Comparison of ENCODE assay signal across 15 cellular contexts in genomic region chr9:134807726-134808125, GRCh38.
DNase-seq lines count a peak whose midpoint lies in the region; ATAC-seq, FAIRE-seq and TF ChIP-seq lines count a peak whose summit lies in the region.
"Had no signal": no experiment of that assay in that cellular context is flagged by ENCODE, and none has a peak within 500 bp of the region (broad histone marks: within the 10 kb centered on the region; RNA-seq: fewer than 3 reads in every experiment).

No MANE protein-coding gene starts in this region.

- TF ChIP-seq POLR2A in gastroesophageal sphincter (IDR thresholded peaks at IDR 0.05), result no peak

- DNase-seq in AG08396 (ENCODE audit: low spot score) (peak; percentile 73), ascending aorta (ENCODE audit: low spot score in 2 of 2) (no peak), pancreas (no peak), H7 (no peak), middle frontal gyrus (ENCODE audit: extremely low spot score, low spot score) (no peak), SK-N-SH (no peak)
- no peak for DNase-seq in T-helper 2 cell treated with Interferon-gamma antibody and Interleukin-4, amounts not matched to agents 5 μg/mL and 100 μg/mL, for 36 hours (ENCODE audit: low spot score)
- DNase-seq: activated naive CD8-positive, alpha-beta T cell treated with anti-CD3 and anti-CD28 coated beads, Interleukin-2, amount 10 ng/mL, durations not matched to agents 7 days and 5 days; activated T-cell treated with anti-CD3 and anti-CD28 coated beads for 4 hours; AML-193; NCI-H1092 treated with DMSO at 0.1 percent for 48 hours; NCI-H226; stimulated activated CD4-positive, alpha-beta T cell treated with anti-CD3 and anti-CD28 coated beads, Interleukin-15, amount 100 ng/mL, for 24 hours had no signal

- H2AFZ ChIP-seq in SK-N-SH (ENCODE audit: low read depth), result no peak overlapping the region

- H3K4me3 ChIP-seq in ascending aorta (no peak overlapping the region), gastroesophageal sphincter (no peak overlapping the region), pancreas (no peak overlapping the region), H7 (ENCODE audit: insufficient read depth, low read depth, low read length) (no peak overlapping the region), SK-N-SH (ENCODE audit: low read depth in 2 of 2, low read length in 1 of 2) (no peak overlapping the region)

- peak overlapping the region; percentile 53 to 60 for H3K27ac ChIP-seq in ascending aorta
- peak overlapping the region in 3 of 4 donors; percentile 45 to 66 (median 64) for H3K27ac ChIP-seq in gastroesophageal sphincter
- no peak overlapping the region for H3K27ac ChIP-seq in pancreas
- H3K27ac ChIP-seq in SK-N-SH (ENCODE audit: low read depth in 2 of 2, low read length in 1 of 2), result peak overlapping the region in 1 of 2 experiments; percentile 33; a peak in 2 of 4 replicates

- no peaks in the 10 kb centered on the region for H3K9me2 ChIP-seq in SK-N-SH

- intact Hi-C loops in ascending aorta (cut with DNase I), result no loop called here
- intact Hi-C loops in pancreas (cut with DNase I), result no loop called here

- CTCF ChIA-PET in SK-N-SH (lab: Yijun Ruan, JAX), result interaction anchor here (1.6 kb wide), 1 partner anchor 29 kb away, joined by 4 read pairs; no protein-coding TSS in a partner anchor

- H3K27me3 Mint-ChIP-seq in T-helper 2 cell treated with Interferon-gamma antibody and Interleukin-4, amounts not matched to agents 5 μg/mL and 100 μg/mL, for 36 hours (ENCODE audit: low read depth), result no peaks in the 10 kb centered on the region
- H3K27me3 Mint-ChIP-seq: activated naive CD8-positive, alpha-beta T cell treated with anti-CD3 and anti-CD28 coated beads, Interleukin-2, amount 10 ng/mL, durations not matched to agents 7 days and 5 days; type B pancreatic cell had no signal

- H3K36me3 ChIP-seq in ascending aorta (peaks cover 37 to 63% of the 10 kb centered on the region in 2 donors), gastroesophageal sphincter (peaks cover 0 to 91% of the 10 kb centered on the region in 2 donors), pancreas (no peaks in the 10 kb centered on the region), H7 (replicated peaks; ENCODE audit: control insufficient read depth, insufficient read depth, low read length) (no peaks in the 10 kb centered on the region), SK-N-SH (replicated peaks in 1 of 2; ENCODE audit: control insufficient read depth in 1 of 2, insufficient read depth in 2 of 2, low read length in 1 of 2) (peaks cover 64 to 70% of the 10 kb centered on the region in 2 experiments)

- no peak for TF ChIP-seq EP300 in gastroesophageal sphincter (IDR thresholded peaks at IDR 0.05)
- no peak for TF ChIP-seq EP300 in SK-N-SH (IDR thresholded peaks at IDR 0.05; ENCODE audit: borderline replicate concordance in 1 of 2, low read depth in 1 of 2, low read length in 1 of 2)

- H3K4me3 Mint-ChIP-seq in T-helper 2 cell treated with Interferon-gamma antibody and Interleukin-4, amounts not matched to agents 5 μg/mL and 100 μg/mL, for 36 hours, result no peak overlapping the region
- H3K4me3 Mint-ChIP-seq: activated naive CD8-positive, alpha-beta T cell treated with anti-CD3 and anti-CD28 coated beads, Interleukin-2, amount 10 ng/mL, durations not matched to agents 7 days and 5 days; type B pancreatic cell had no signal

- peaks cover 8 to 12% of the 10 kb centered on the region in 2 donors for H3K4me1 ChIP-seq in ascending aorta
- H3K4me1 ChIP-seq in gastroesophageal sphincter, result peaks cover 0 to 39% (median 7%) of the 10 kb centered on the region in 3 donors
- H3K4me1 ChIP-seq in pancreas, result no peaks in the 10 kb centered on the region
- H3K4me1 ChIP-seq in SK-N-SH (ENCODE audit: control insufficient read depth in 1 of 2, insufficient read depth in 2 of 2, low read depth in 1 of 2, low read length in 1 of 2), result peaks cover 0 to 12% of the 10 kb centered on the region in 2 experiments; a peak in 3 of 4 replicates

- H3K27me3 ChIP-seq in ascending aorta (no peaks in the 10 kb centered on the region), gastroesophageal sphincter (no peaks in the 10 kb centered on the region), pancreas (no peaks in the 10 kb centered on the region), H7 (ENCODE audit: control insufficient read depth, insufficient read depth, low read length) (no peaks in the 10 kb centered on the region), SK-N-SH (ENCODE audit: insufficient read depth) (no peaks in the 10 kb centered on the region)

- no peaks in the 10 kb centered on the region for H3K4me1 Mint-ChIP-seq in T-helper 2 cell treated with Interferon-gamma antibody and Interleukin-4, amounts not matched to agents 5 μg/mL and 100 μg/mL, for 36 hours (ENCODE audit: low read depth)
- H3K4me1 Mint-ChIP-seq: activated naive CD8-positive, alpha-beta T cell treated with anti-CD3 and anti-CD28 coated beads, Interleukin-2, amount 10 ng/mL, durations not matched to agents 7 days and 5 days had no signal

- H3K4me2 ChIP-seq in SK-N-SH, result no peak overlapping the region

- FAIRE-seq in pancreas (lab: Jason Lieb, UNC), result no peak

- H3K9me3 Mint-ChIP-seq in T-helper 2 cell treated with Interferon-gamma antibody and Interleukin-4, amounts not matched to agents 5 μg/mL and 100 μg/mL, for 36 hours, result no peaks in the 10 kb centered on the region
- H3K9me3 Mint-ChIP-seq: activated naive CD8-positive, alpha-beta T cell treated with anti-CD3 and anti-CD28 coated beads, Interleukin-2, amount 10 ng/mL, durations not matched to agents 7 days and 5 days; type B pancreatic cell had no signal

- peaks cover 57% of the 10 kb centered on the region for H3F3A ChIP-seq in SK-N-SH (replicated peaks; ENCODE audit: insufficient read depth)

- peaks cover 3% of the 10 kb centered on the region; the same call in 1 of the 2 replicates for H3K79me2 ChIP-seq in SK-N-SH (ENCODE audit: insufficient read depth)

- POLR2A ChIA-PET in SK-N-SH (lab: Yijun Ruan, JAX), result no interaction called here

- no peak for TF ChIP-seq CTCF in ascending aorta (IDR thresholded peaks at IDR 0.05)
- no peak for TF ChIP-seq CTCF in gastroesophageal sphincter (IDR thresholded peaks at IDR 0.05)
- TF ChIP-seq CTCF in pancreas (IDR thresholded peaks at IDR 0.05), result no peak
- no peak for TF ChIP-seq CTCF in SK-N-SH (IDR thresholded peaks at IDR 0.05)

- H3K9me3 ChIP-seq in ascending aorta (no peaks in the 10 kb centered on the region), gastroesophageal sphincter (no peaks in the 10 kb centered on the region), pancreas (no peaks in the 10 kb centered on the region), SK-N-SH (no peaks in the 10 kb centered on the region)

- ATAC-seq in gastroesophageal sphincter (peak; percentile 64), pancreas (peak in 3 of 4 donors; percentile 33 to 71 (median 42))

- 9 to 12% methylated on average over 3 to 4 of the region's 4 CpGs for WGBS in gastroesophageal sphincter (ENCODE audit: low coverage in 1 of 2), 2 donors
- 8 to 11% methylated on average over 4 of the region's 4 CpGs for WGBS in pancreas, 2 donors
- WGBS in SK-N-SH (ENCODE audit: low lambda C conversion rate), result 72% methylated on average over 4 of the region's 4 CpGs

- H3K36me3 Mint-ChIP-seq in T-helper 2 cell treated with Interferon-gamma antibody and Interleukin-4, amounts not matched to agents 5 μg/mL and 100 μg/mL, for 36 hours (ENCODE audit: low read depth), result no peaks in the 10 kb centered on the region
- H3K36me3 Mint-ChIP-seq: activated naive CD8-positive, alpha-beta T cell treated with anti-CD3 and anti-CD28 coated beads, Interleukin-2, amount 10 ng/mL, durations not matched to agents 7 days and 5 days had no signal

- H4K20me1 ChIP-seq in SK-N-SH (ENCODE audit: insufficient read depth), result peaks cover 19% of the 10 kb centered on the region; the same call in 1 of the 2 replicates

- no peak for TF ChIP-seq RAD21 in SK-N-SH (IDR thresholded peaks at IDR 0.05; ENCODE audit: low read length)

- H3K27ac Mint-ChIP-seq in T-helper 2 cell treated with Interferon-gamma antibody and Interleukin-4, amounts not matched to agents 5 μg/mL and 100 μg/mL, for 36 hours, result no peak overlapping the region
- H3K27ac Mint-ChIP-seq: activated naive CD8-positive, alpha-beta T cell treated with anti-CD3 and anti-CD28 coated beads, Interleukin-2, amount 10 ng/mL, durations not matched to agents 7 days and 5 days; type B pancreatic cell had no signal

- no peak overlapping the region for H3K9ac ChIP-seq in SK-N-SH

TF ChIP-seq in SK-N-SH, 30 proteins besides CTCF, POLR2A, EP300 and RAD21:
- TF ChIP-seq RCOR1 (IDR thresholded peaks at IDR 0.05; ENCODE audit: low read length) (no peak), NFIC (IDR thresholded peaks at IDR 0.05; ENCODE audit: borderline replicate concordance) (no peak)
TF ChIP-seq in SK-N-SH: peak in this region for 0.

Comparison
In these comparisons a context has a peak if more than half of its experiments do, and no peak if none do; other contexts are left out.
1. H3K27ac ChIP-seq: peak in ascending aorta (2 of 2) and gastroesophageal sphincter (3 of 4); none in pancreas (0 of 4).